Comparison of ENCODE assay signal across 21 cellular contexts in the genomic region with DNA sequence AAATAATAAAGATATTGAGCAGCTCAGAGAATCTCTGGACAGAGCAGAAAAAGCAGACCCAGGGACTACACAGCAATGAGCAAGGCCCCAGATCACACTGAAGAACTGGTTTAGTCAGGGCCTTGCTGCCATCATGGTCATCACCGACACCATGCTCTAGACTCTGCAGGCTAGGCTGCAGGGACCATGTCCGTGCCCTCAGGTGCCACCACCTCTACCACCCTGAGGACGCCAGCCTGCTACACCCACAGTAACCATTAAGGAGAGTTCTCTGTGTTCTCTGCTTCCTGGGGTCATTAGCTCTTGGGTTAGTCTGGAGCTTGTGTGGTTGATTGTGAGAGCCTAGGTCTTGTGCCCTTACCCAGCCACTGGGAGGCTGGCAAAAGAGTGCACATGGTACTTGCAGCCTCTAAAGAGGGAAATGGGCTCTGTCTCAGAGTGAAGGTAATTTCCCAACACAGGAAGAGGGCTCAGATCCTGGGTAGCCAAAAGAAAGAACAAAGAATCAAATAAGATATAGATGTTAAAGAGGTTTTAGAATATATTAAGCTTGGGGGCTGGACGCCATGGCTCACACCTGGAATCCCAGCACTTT.
"Had no signal": no experiment of that assay in that cellular context is flagged by ENCODE, and none has a peak within 500 bp of the region (broad histone marks: within the 10 kb centered on the region; RNA-seq: fewer than 3 reads in every experiment).

No MANE protein-coding gene starts in this region.

- H3K36me3 Mint-ChIP-seq: activated CD8-positive, alpha-beta memory T cell treated with anti-CD3 and anti-CD28 coated beads, Interleukin-2, amount 10 ng/mL, durations not matched to agents 7 days and 5 days; mesothelial cell of epicardium; neural progenitor cell; WTC11 had no signal

- H3K27me3 Mint-ChIP-seq: activated CD8-positive, alpha-beta memory T cell treated with anti-CD3 and anti-CD28 coated beads, Interleukin-2, amount 10 ng/mL, durations not matched to agents 7 days and 5 days; activated naive CD8-positive, alpha-beta T cell treated with anti-CD3 and anti-CD28 coated beads, Interleukin-2, amount 50 U/mL, for 24 hours; activated T-cell treated with anti-CD3 and anti-CD28 coated beads, Interleukin-2, amount 50 U/mL, for 24 hours had no signal

- H3K9ac ChIP-seq: neural progenitor cell had no signal

- DNase-seq: activated CD4-positive, alpha-beta T cell treated with anti-CD3 and anti-CD28 coated beads, Interleukin-2, amount 50 U/mL, for 1 hour; activated CD8-positive, alpha-beta memory T cell treated with anti-CD3 and anti-CD28 coated beads, Interleukin-2, amount 10 ng/mL, durations not matched to agents 7 days and 5 days; activated gamma-delta T cell treated with Interleukin-2 at 50 U/mL for 16 hours; activated naive CD8-positive, alpha-beta T cell treated with anti-CD3 and anti-CD28 coated beads, Interleukin-2, amount 50 U/mL, for 24 hours; activated T-cell treated with anti-CD3 and anti-CD28 coated beads, Interleukin-2, amount 50 U/mL, for 24 hours; effector CD4-positive, alpha-beta T cell; gastrocnemius medialis; heart right ventricle; left ventricle myocardium superior; stimulated activated CD4-positive, alpha-beta T cell treated with anti-CD3 and anti-CD28 coated beads, Interleukin-2, amount 100 ng/mL, for 48 hours; thyroid gland; uterus had no signal

- H3K4me3 ChIP-seq: ascending aorta, cardiac muscle cell, coronary artery, gastrocnemius medialis, heart right ventricle, neural progenitor cell, ovary, thyroid gland, uterus had no signal

- H3K27ac ChIP-seq: ascending aorta, cardiac muscle cell, coronary artery, gastrocnemius medialis, heart right ventricle, neural progenitor cell, ovary, thyroid gland, uterus had no signal

- H3K27ac Mint-ChIP-seq: activated CD8-positive, alpha-beta memory T cell treated with anti-CD3 and anti-CD28 coated beads, Interleukin-2, amount 10 ng/mL, durations not matched to agents 7 days and 5 days; activated naive CD8-positive, alpha-beta T cell treated with anti-CD3 and anti-CD28 coated beads, Interleukin-2, amount 50 U/mL, for 24 hours; activated T-cell treated with anti-CD3 and anti-CD28 coated beads, Interleukin-2, amount 50 U/mL, for 24 hours; mesothelial cell of epicardium; neural progenitor cell; WTC11 had no signal

- ATAC-seq: activated CD8-positive, alpha-beta memory T cell treated with anti-CD3 and anti-CD28 coated beads, Interleukin-2, amount 10 ng/mL, durations not matched to agents 7 days and 5 days; activated naive CD8-positive, alpha-beta T cell treated with anti-CD3 and anti-CD28 coated beads, Interleukin-2, amount 50 U/mL, for 24 hours; gastrocnemius medialis; heart right ventricle; left ventricle myocardium superior; WTC11 had no signal

- H3K4me3 Mint-ChIP-seq: activated CD8-positive, alpha-beta memory T cell treated with anti-CD3 and anti-CD28 coated beads, Interleukin-2, amount 10 ng/mL, durations not matched to agents 7 days and 5 days; activated naive CD8-positive, alpha-beta T cell treated with anti-CD3 and anti-CD28 coated beads, Interleukin-2, amount 50 U/mL, for 24 hours; activated T-cell treated with anti-CD3 and anti-CD28 coated beads, Interleukin-2, amount 50 U/mL, for 24 hours; mesothelial cell of epicardium; neural progenitor cell; WTC11 had no signal

- FAIRE-seq: endothelial cell of umbilical vein, islet of Langerhans had no signal

- H3K36me3 ChIP-seq: ascending aorta, cardiac muscle cell, gastrocnemius medialis, heart right ventricle, neural progenitor cell, ovary, thyroid gland, uterus had no signal

- H3K9me3 Mint-ChIP-seq: activated naive CD8-positive, alpha-beta T cell treated with anti-CD3 and anti-CD28 coated beads, Interleukin-2, amount 50 U/mL, for 24 hours; activated T-cell treated with anti-CD3 and anti-CD28 coated beads, Interleukin-2, amount 50 U/mL, for 24 hours; mesothelial cell of epicardium; neural progenitor cell; WTC11 had no signal

- H3K4me1 Mint-ChIP-seq: activated naive CD8-positive, alpha-beta T cell treated with anti-CD3 and anti-CD28 coated beads, Interleukin-2, amount 50 U/mL, for 24 hours; mesothelial cell of epicardium; neural progenitor cell; WTC11 had no signal

- H3K9me3 ChIP-seq: ascending aorta, gastrocnemius medialis, heart right ventricle, ovary, thyroid gland, uterus had no signal

- H3K27me3 ChIP-seq: ascending aorta, cardiac muscle cell, gastrocnemius medialis, heart right ventricle, neural progenitor cell, ovary, thyroid gland, uterus had no signal

- H3K4me1 ChIP-seq: ascending aorta, gastrocnemius medialis, heart right ventricle, neural progenitor cell, thyroid gland, uterus had no signal
